Comparison of ENCODE assay signal across 24 cellular contexts in the genomic region with DNA sequence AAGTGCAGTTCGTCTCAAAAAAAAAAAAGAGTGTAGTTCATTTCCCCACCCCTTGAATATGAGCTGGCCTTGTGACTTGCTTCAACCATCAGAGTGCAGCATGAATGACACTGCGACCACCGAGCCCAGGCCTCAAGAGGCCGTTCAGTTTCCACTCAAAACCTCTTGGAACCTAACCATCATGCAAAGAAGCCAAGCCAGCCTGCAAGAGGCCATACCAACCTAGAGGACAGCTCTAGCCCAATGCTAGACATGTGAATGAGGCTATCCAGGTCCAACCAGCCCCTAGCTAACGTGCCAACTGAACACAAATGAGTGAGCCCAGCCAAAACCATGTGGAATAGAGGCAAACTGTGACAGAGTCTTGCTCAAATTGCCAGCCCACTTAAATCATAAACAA. TPM values are rescaled to one million over a fixed set of nuclear protein-coding genes. Genes with fewer than 3 reads are reported as not detected.
A peak's percentile ranks its signal among the peaks of the same experiment; 100 is the strongest.
DNase-seq lines count a peak whose midpoint lies in the region; ATAC-seq and TF ChIP-seq lines count a peak whose summit lies in the region.
"Had no signal": no experiment of that assay in that cellular context is flagged by ENCODE, and none has a peak within 500 bp of the region (broad histone marks: within the 10 kb centered on the region; RNA-seq: fewer than 3 reads in every experiment).

No MANE protein-coding gene starts in this region.

- H3K36me3 Mint-ChIP-seq in CD4-positive, alpha-beta T cell (ENCODE audit: low read depth) = peaks cover 11% of the 10 kb centered on the region
- H3K36me3 Mint-ChIP-seq in WTC11 (no peaks in the 10 kb centered on the region), memory B cell (peaks cover 2% of the 10 kb centered on the region)

- peak overlapping the region; percentile 27 for H3K27ac Mint-ChIP-seq in CD4-positive, alpha-beta T cell
- peak overlapping the region; percentile 33; the same call in 1 of the 2 replicates for H3K27ac Mint-ChIP-seq in WTC11
- H3K27ac Mint-ChIP-seq in memory B cell = peak overlapping the region; percentile 50
- H3K27ac Mint-ChIP-seq: neural progenitor cell; stimulated activated naive CD8-positive, alpha-beta T cell treated with anti-CD3 and anti-CD28 coated beads, Interleukin-15, amount 100 ng/mL, for 72 hours; type B pancreatic cell had no signal

- no peaks in the 10 kb centered on the region for H3K4me1 ChIP-seq in transverse colon
- H3K4me1 ChIP-seq: neural progenitor cell had no signal

- no peak overlapping the region for H3K4me3 Mint-ChIP-seq in CD4-positive, alpha-beta T cell
- no peak overlapping the region for H3K4me3 Mint-ChIP-seq in WTC11
- H3K4me3 Mint-ChIP-seq in memory B cell = no peak overlapping the region
- H3K4me3 Mint-ChIP-seq: neural progenitor cell; stimulated activated naive CD8-positive, alpha-beta T cell treated with anti-CD3 and anti-CD28 coated beads, Interleukin-15, amount 100 ng/mL, for 72 hours; type B pancreatic cell had no signal

- no peaks in the 10 kb centered on the region for H3K9me3 ChIP-seq in CD4-positive, alpha-beta T cell (ENCODE audit: control insufficient read depth, low read length)
- H3K9me3 ChIP-seq in transverse colon = no peaks in the 10 kb centered on the region

- H3K27me3 ChIP-seq in CD4-positive, alpha-beta T cell (ENCODE audit: control insufficient read depth, insufficient read depth, low read length) = no peaks in the 10 kb centered on the region
- H3K27me3 ChIP-seq in transverse colon = no peaks in the 10 kb centered on the region
- H3K27me3 ChIP-seq: neural progenitor cell had no signal

- no peak for TF ChIP-seq EP300 in transverse colon (IDR thresholded peaks at IDR 0.05; ENCODE audit: low read depth)

- DNase-seq in CD4-positive, alpha-beta T cell = no peak
- peak; percentile 20 for DNase-seq in D341Med (ENCODE audit: low spot score)
- no peak for DNase-seq in WTC11 (ENCODE audit: low spot score)
- no peak for DNase-seq in memory B cell (ENCODE audit: low spot score in 2 of 2)
- DNase-seq in transverse colon = no peak
- no peak for DNase-seq in NCI-H774 (lab: John Stamatoyannopoulos, UW)
- DNase-seq: activated CD4-positive, alpha-beta T cell treated with anti-CD3 and anti-CD28 coated beads, Interleukin-2, amount 50 U/mL, for 1 hour; activated CD8-positive, alpha-beta memory T cell treated with anti-CD3 and anti-CD28 coated beads, Interleukin-2, amount 50 U/mL, for 4 hours; COR-L47; NCI-H2081; NCI-H524 treated with DMSO at 0.1 percent for 48 hours; stimulated activated CD4-positive, alpha-beta T cell treated with anti-CD3 and anti-CD28 coated beads, Interleukin-4, amount 100 ng/mL, for 1 hour; stimulated activated naive CD8-positive, alpha-beta T cell treated with anti-CD3 and anti-CD28 coated beads, Interleukin-15, amount 100 ng/mL, for 72 hours had no signal

- no peaks in the 10 kb centered on the region for H3K9me3 Mint-ChIP-seq in CD4-positive, alpha-beta T cell
- H3K9me3 Mint-ChIP-seq in WTC11 = no peaks in the 10 kb centered on the region
- H3K9me3 Mint-ChIP-seq in memory B cell = no peaks in the 10 kb centered on the region
- H3K9me3 Mint-ChIP-seq: neural progenitor cell; stimulated activated naive CD8-positive, alpha-beta T cell treated with anti-CD3 and anti-CD28 coated beads, Interleukin-15, amount 100 ng/mL, for 72 hours; type B pancreatic cell had no signal

- no peak overlapping the region for H3K4me3 ChIP-seq in transverse colon
- H3K4me3 ChIP-seq: neural progenitor cell had no signal

- H3K36me3 ChIP-seq in transverse colon = no peaks in the 10 kb centered on the region
- H3K36me3 ChIP-seq: neural progenitor cell had no signal

- no peak for TF ChIP-seq POLR2A in transverse colon (IDR thresholded peaks at IDR 0.05)

- TF ChIP-seq CTCF in CD4-positive, alpha-beta T cell (IDR thresholded peaks at IDR 0.05) = no peak
- TF ChIP-seq CTCF in WTC11 (IDR thresholded peaks at IDR 0.05) = no peak
- TF ChIP-seq CTCF in transverse colon (IDR thresholded peaks at IDR 0.05) = no peak

- 86 to 88% methylated on average over 1 to 5 of the region's 5 CpGs for WGBS in transverse colon (ENCODE audit: low coverage in 1 of 2), 2 donors

- ATAC-seq in CD4-positive, alpha-beta T cell (ENCODE audit: poor library complexity) = no peak
- peak; percentile 39; the same call in 1 of the 2 replicates for ATAC-seq in WTC11
- ATAC-seq in memory B cell (ENCODE audit: low read depth) = no peak
- no peak for ATAC-seq in HG03139 (IDR thresholded peaks at IDR 0.05; ENCODE audit: unreplicated experiment)
- ATAC-seq: HCT116; stimulated activated naive CD8-positive, alpha-beta T cell treated with anti-CD3 and anti-CD28 coated beads, Interleukin-15, amount 100 ng/mL, for 72 hours had no signal

- CTCF ChIA-PET in CD4-positive, alpha-beta T cell (lab: Charles Lee) = no interaction called here
- CTCF ChIA-PET in WTC11 (lab: Charles Lee) = interaction anchor here (1.0 to 1.6 kb wide), 5 partner anchors 29 to 124 kb away, joined by 3 to 6 read pairs (median 4); a partner anchor contains a TSS

- intact Hi-C loops in CD4-positive, alpha-beta T cell (cut with DNase I, micrococcal nuclease) = no loop called here
- intact Hi-C loops in transverse colon (cut with DNase I; ENCODE audit: low total_unique reads) = no loop called here

- H3K27ac ChIP-seq in CD4-positive, alpha-beta T cell (ENCODE audit: low read depth, low read length) = no peak overlapping the region
- H3K27ac ChIP-seq in transverse colon = no peak overlapping the region
- H3K27ac ChIP-seq: epithelial cell of prostate, neural progenitor cell, VCaP had no signal

- H3K27me3 Mint-ChIP-seq in CD4-positive, alpha-beta T cell = no peaks in the 10 kb centered on the region
- no peaks in the 10 kb centered on the region for H3K27me3 Mint-ChIP-seq in WTC11 (ENCODE audit: low read depth)
- no peaks in the 10 kb centered on the region for H3K27me3 Mint-ChIP-seq in memory B cell
- H3K27me3 Mint-ChIP-seq: stimulated activated naive CD8-positive, alpha-beta T cell treated with anti-CD3 and anti-CD28 coated beads, Interleukin-15, amount 100 ng/mL, for 72 hours; type B pancreatic cell had no signal

- peaks cover 15% of the 10 kb centered on the region for H3K4me1 Mint-ChIP-seq in CD4-positive, alpha-beta T cell (ENCODE audit: low read depth)
- peaks cover 4% of the 10 kb centered on the region; the same call in 1 of the 2 replicates for H3K4me1 Mint-ChIP-seq in WTC11
- H3K4me1 Mint-ChIP-seq in memory B cell = peaks cover 11% of the 10 kb centered on the region
- H3K4me1 Mint-ChIP-seq: neural progenitor cell had no signal

- POLR2A ChIA-PET in CD4-positive, alpha-beta T cell (lab: Charles Lee) = no interaction called here
- POLR2A ChIA-PET in WTC11 (lab: Charles Lee) = interaction anchor here (1.0 kb wide), 1 partner anchor 58 kb away, joined by 4 read pairs; no protein-coding TSS in a partner anchor

- in situ Hi-C loops in transverse colon (cut with MboI; ENCODE audit: low pct_ligation_motif_present in 1 of 4, low pct_unique_long_range_greater_than_20kb in 1 of 4, low sequenced_read_pairs in 3 of 4) = no loop called here

TF ChIP-seq in WTC11, 78 proteins besides CTCF, POLR2A, EP300 and RAD21 (continues in another document):
- TF ChIP-seq MXD4 (CRISPR knock-in tag; IDR thresholded peaks at IDR 0.05; ENCODE audit: borderline replicate concordance) (no peak), RELA (CRISPR knock-in tag; IDR thresholded peaks at IDR 0.05; ENCODE audit: borderline replicate concordance) (no peak), GRHL2 (CRISPR knock-in tag; IDR thresholded peaks at IDR 0.05; ENCODE audit: insufficient replicate concordance, severe bottlenecking) (no peak), ZNF138 (CRISPR knock-in tag; conservative IDR thresholded peaks at IDR 0.05) (no peak)
- TF ChIP-seq, protein P1, sequence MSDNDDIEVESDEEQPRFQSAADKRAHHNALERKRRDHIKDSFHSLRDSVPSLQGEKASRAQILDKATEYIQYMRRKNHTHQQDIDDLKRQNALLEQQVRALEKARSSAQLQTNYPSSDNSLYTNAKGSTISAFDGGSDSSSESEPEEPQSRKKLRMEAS (CRISPR knock-in tag; IDR thresholded peaks at IDR 0.05) = no peak
- TF ChIP-seq, protein P2, sequence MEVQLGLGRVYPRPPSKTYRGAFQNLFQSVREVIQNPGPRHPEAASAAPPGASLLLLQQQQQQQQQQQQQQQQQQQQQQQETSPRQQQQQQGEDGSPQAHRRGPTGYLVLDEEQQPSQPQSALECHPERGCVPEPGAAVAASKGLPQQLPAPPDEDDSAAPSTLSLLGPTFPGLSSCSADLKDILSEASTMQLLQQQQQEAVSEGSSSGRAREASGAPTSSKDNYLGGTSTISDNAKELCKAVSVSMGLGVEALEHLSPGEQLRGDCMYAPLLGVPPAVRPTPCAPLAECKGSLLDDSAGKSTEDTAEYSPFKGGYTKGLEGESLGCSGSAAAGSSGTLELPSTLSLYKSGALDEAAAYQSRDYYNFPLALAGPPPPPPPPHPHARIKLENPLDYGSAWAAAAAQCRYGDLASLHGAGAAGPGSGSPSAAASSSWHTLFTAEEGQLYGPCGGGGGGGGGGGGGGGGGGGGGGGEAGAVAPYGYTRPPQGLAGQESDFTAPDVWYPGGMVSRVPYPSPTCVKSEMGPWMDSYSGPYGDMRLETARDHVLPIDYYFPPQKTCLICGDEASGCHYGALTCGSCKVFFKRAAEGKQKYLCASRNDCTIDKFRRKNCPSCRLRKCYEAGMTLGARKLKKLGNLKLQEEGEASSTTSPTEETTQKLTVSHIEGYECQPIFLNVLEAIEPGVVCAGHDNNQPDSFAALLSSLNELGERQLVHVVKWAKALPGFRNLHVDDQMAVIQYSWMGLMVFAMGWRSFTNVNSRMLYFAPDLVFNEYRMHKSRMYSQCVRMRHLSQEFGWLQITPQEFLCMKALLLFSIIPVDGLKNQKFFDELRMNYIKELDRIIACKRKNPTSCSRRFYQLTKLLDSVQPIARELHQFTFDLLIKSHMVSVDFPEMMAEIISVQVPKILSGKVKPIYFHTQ (CRISPR knock-in tag; IDR thresholded peaks at IDR 0.05) = no peak

RNA-seq across cellular contexts. Expression of a gene that starts 29.7 kb away (rescaled TPM):
- 100 to 1,000 TPM; 106 to 115 TPM for total RNA-seq in CD4-positive, alpha-beta T cell
- total RNA-seq in WTC11 (2021) (34.7 to 39.8 TPM (median 37.5 TPM) in 3 replicates), transverse colon (10 to 100 TPM; 26.3 to 56.9 (median 33.3) TPM)

RNA-seq across cellular contexts. Expression of a gene that starts 33.4 kb away (rescaled TPM):
- total RNA-seq in CD4-positive, alpha-beta T cell = under 1 TPM; 0.20 to 0.33 TPM
- total RNA-seq in WTC11 (2021) (0.09 to 0.20 TPM (median 0.16 TPM) in 3 replicates), transverse colon (not detected)
- total RNA-seq: dermis microvascular lymphatic vessel endothelial cell; frontal cortex; kidney epithelial cell; pulmonary artery endothelial cell; T-helper 1 cell treated with Interleukin-12 subunit alpha and Interleukin-12 subunit beta and Interleukin-4 antibody, amounts not matched to agents 30 ng/mL and 1 ng/mL, for 36 hours had no signal

RNA-seq across cellular contexts. Expression of a gene that starts 53.9 kb away (rescaled TPM):
- not detected for total RNA-seq in CD4-positive, alpha-beta T cell
- total RNA-seq in WTC11 (2021) (3.2 to 5.0 TPM (median 3.3 TPM) in 3 replicates), transverse colon (not detected)
- total RNA-seq: dermis microvascular lymphatic vessel endothelial cell; frontal cortex; pulmonary artery endothelial cell; T-helper 1 cell treated with Interleukin-12 subunit alpha and Interleukin-12 subunit beta and Interleukin-4 antibody, amounts not matched to agents 30 ng/mL and 1 ng/mL, for 36 hours had no signal

RNA-seq across cellular contexts. Expression of a gene that starts 58.4 kb away (rescaled TPM):
- total RNA-seq in CD4-positive, alpha-beta T cell = under 1 TPM; 0.31 to 0.85 TPM
- total RNA-seq in WTC11 (2021) (16.2 to 19.1 TPM (median 16.7 TPM) in 3 replicates), transverse colon (1 to 10 TPM in 1 of 4 donors, under 1 TPM in 2, not detected in 1; 0.41 to 1.2 (median 0.79) TPM)
